8 cellular contexts compared by ENCODE assay signal in the genomic region with DNA sequence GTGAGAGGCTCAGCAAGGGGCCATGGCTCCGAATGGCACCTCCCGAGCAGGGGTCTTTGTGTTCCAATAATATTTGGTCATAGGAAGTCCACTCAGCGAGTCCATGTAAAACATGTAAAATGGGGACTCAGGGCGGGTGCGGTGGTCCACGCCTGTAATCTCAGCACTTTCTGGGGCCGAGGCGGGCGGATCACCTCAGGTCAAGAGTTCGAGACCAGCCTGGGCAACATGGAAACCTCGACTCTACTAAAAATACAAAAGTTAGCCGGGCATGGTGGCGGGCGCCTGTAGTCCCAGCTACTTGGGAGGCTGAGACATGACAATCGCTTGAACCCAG. TPM values are rescaled to one million over a fixed set of nuclear protein-coding genes. Genes with fewer than 3 reads are reported as not detected.
DNase-seq lines count a peak whose midpoint lies in the region; ATAC-seq and TF ChIP-seq lines count a peak whose summit lies in the region.

No MANE protein-coding gene starts in this region.

- H3K36me3 ChIP-seq in KOPT-K1 (ENCODE audit: insufficient read depth, low read length) (no peaks in the 10 kb centered on the region), ovary (no peaks in the 10 kb centered on the region)
- no peaks in the 10 kb centered on the region for H3K36me3 ChIP-seq in effector memory CD4-positive, alpha-beta T cell (ENCODE audit: control insufficient read depth, insufficient read depth, low read length)

- no peak for TF ChIP-seq CTCF in CD14-positive monocyte (IDR thresholded peaks at IDR 0.05)
- TF ChIP-seq CTCF in ovary (IDR thresholded peaks at IDR 0.05): no peak

- no peak for TF ChIP-seq EP300 in ovary (IDR thresholded peaks at IDR 0.05)

- peaks cover 0 to 8% (median 3%) of the 10 kb centered on the region in 7 donors for H3K9me3 Mint-ChIP-seq in CD14-positive monocyte

- peaks cover 4% of the 10 kb centered on the region for H3K9me3 ChIP-seq in KOPT-K1 (ENCODE audit: insufficient read depth, low read length, poor library complexity, severe bottlenecking)
- no peaks in the 10 kb centered on the region for H3K9me3 ChIP-seq in effector memory CD4-positive, alpha-beta T cell (ENCODE audit: control insufficient read depth, low read length)
- no peaks in the 10 kb centered on the region for H3K9me3 ChIP-seq in ovary

- H3K4me3 Mint-ChIP-seq in CD14-positive monocyte: peak overlapping the region; percentile 16 to 46

- no peak overlapping the region for H3K27ac Mint-ChIP-seq in CD14-positive monocyte

- H3K27me3 Mint-ChIP-seq in CD14-positive monocyte (ENCODE audit: low read depth in 3 of 3): peaks cover 4 to 19% (median 11%) of the 10 kb centered on the region in 3 donors

- H3K36me3 Mint-ChIP-seq in CD14-positive monocyte: no peaks in the 10 kb centered on the region

- H3K4me1 ChIP-seq in effector memory CD4-positive, alpha-beta T cell (ENCODE audit: control insufficient read depth, insufficient read depth, low read length, poor library complexity, severe bottlenecking): peaks cover 11% of the 10 kb centered on the region
- peaks cover 9% of the 10 kb centered on the region for H3K4me1 ChIP-seq in ovary (ENCODE audit: insufficient read depth)

- H3K27me3 ChIP-seq in effector memory CD4-positive, alpha-beta T cell (replicated peaks; ENCODE audit: control insufficient read depth, insufficient read depth, low read length, poor library complexity, severe bottlenecking): no peaks in the 10 kb centered on the region
- H3K27me3 ChIP-seq in ovary: no peaks in the 10 kb centered on the region

- peaks cover 9% of the 10 kb centered on the region for H3K4me1 Mint-ChIP-seq in CD14-positive monocyte

- 79 to 87% (median 83%) methylated on average over 15 of the region's 15 CpGs for WGBS in ovary, 3 donors

- intact Hi-C loops in CD14-positive monocyte (cut with micrococcal nuclease): no loop called here
- intact Hi-C loops in ovary (cut with DNase I): no loop called here

- no peak for ATAC-seq in GM21526 (IDR thresholded peaks at IDR 0.05; ENCODE audit: low FRiP score, unreplicated experiment)

- H3K27ac ChIP-seq in KOPT-K1 (ENCODE audit: low read depth, low read length, poor library complexity, severe bottlenecking) (peak overlapping the region; percentile 62), ovary (no peak overlapping the region)
- H3K27ac ChIP-seq in effector memory CD4-positive, alpha-beta T cell (ENCODE audit: insufficient read depth, low read length, poor library complexity, severe bottlenecking): peak overlapping the region; percentile 74

- peak overlapping the region; percentile 71 for H3K4me3 ChIP-seq in effector memory CD4-positive, alpha-beta T cell (ENCODE audit: insufficient read depth, low read depth, low read length, poor library complexity, severe bottlenecking)
- peak overlapping the region; percentile 41 for H3K4me3 ChIP-seq in ovary

- DNase-seq in CD14-positive monocyte (ENCODE audit: low spot score) (no peak), ovary (no peak), NCI-H187 (lab: John Stamatoyannopoulos, UW) (no peak), hypothalamus (lab: John Stamatoyannopoulos, UW) (no peak)
- no peak for DNase-seq in effector memory CD4-positive, alpha-beta T cell
- DNase-seq in activated effector memory CD4-positive, alpha-beta T cell treated with Interleukin-2 at 50 U/mL for 16 hours: no peak

- TF ChIP-seq POLR2A in ovary (IDR thresholded peaks at IDR 0.05): no peak

RNA-seq across cellular contexts. Expression of gene EFCC1, which starts 26.4 kb away (rescaled TPM):
- polyA plus RNA-seq in CD14-positive monocyte: under 1 TPM; 0.11 to 0.15 TPM
- 10 to 100 TPM in 1 of 7 donors, 1 to 10 TPM in 6; 3.7 to 15.5 (median 7.8) TPM for total RNA-seq in ovary
- polyA plus RNA-seq in ovary: 10 to 100 TPM in 1 of 2 donors, 1 to 10 TPM in 1; 5.2 to 11.2 TPM

RNA-seq across cellular contexts. Expression of gene GP9, which starts 33.1 kb away (rescaled TPM):
- polyA plus RNA-seq in CD14-positive monocyte (1 to 10 TPM in 1 of 2 donors, under 1 TPM in 1; 0.74 to 2.7 TPM), ovary (not detected)
- total RNA-seq in ovary: not detected

RNA-seq across cellular contexts. Expression of gene CFAP92, which starts 33.6 kb away (rescaled TPM):
- under 1 TPM; 0.19 to 0.50 TPM for polyA plus RNA-seq in CD14-positive monocyte
- 1 to 10 TPM in 5 of 7 donors, under 1 TPM in 2; 0.89 to 3.5 (median 1.4) TPM for total RNA-seq in ovary
- 1 to 10 TPM; 1.5 to 3.8 TPM for polyA plus RNA-seq in ovary

Comparison
In these comparisons a context has a peak if more than half of its experiments do, and no peak if none do; other contexts are left out.
1. H3K27ac ChIP-seq: peak in KOPT-K1 (single experiment) and effector memory CD4-positive, alpha-beta T cell (single experiment); none in ovary (0 of 2).
2. RNA of gene EFCC1, which starts 26.4 kb away (polyA plus RNA-seq): 5.2 to 11.2 TPM in ovary; 0.11 to 0.15 TPM in CD14-positive monocyte; every median in the first group is over 4 times any median in the second.